ENCODE assay signal across 9 cellular contexts in the genomic region with DNA sequence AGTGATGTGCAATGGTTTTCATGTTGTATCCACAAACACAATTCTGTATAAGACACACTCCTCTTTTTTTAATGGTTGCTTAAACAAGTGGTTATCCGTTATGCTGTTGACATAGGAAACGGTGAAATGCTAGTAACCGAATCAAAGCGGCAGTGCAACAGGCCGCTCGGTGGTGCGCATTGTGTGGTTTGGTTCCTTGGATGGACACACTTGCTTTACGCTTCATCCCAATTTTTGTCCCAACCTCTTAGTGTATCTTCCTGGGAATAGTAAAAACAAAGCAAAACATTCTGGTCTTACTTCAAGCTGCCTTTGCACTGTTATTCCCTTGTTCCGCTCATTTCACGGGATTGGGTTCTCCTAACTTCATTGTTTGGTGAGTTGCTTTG. TPM values are rescaled to one million over a fixed set of nuclear protein-coding genes. Genes with fewer than 3 reads are reported as not detected.
DNase-seq lines count a peak whose midpoint lies in the region; ATAC-seq and TF ChIP-seq lines count a peak whose summit lies in the region.
"Had no signal": no experiment of that assay in that cellular context is flagged by ENCODE, and none has a peak within 500 bp of the region (broad histone marks: within the 10 kb centered on the region; RNA-seq: fewer than 3 reads in every experiment).

No MANE protein-coding gene starts in this region.

- peaks cover 0 to 23% (median 7%) of the 10 kb centered on the region in 3 donors for H3K27me3 ChIP-seq in stomach
- peaks cover 12% of the 10 kb centered on the region for H3K27me3 ChIP-seq in thyroid gland

- H3K9me3 Mint-ChIP-seq in activated CD4-positive, alpha-beta T cell treated with anti-CD3 and anti-CD28 coated beads for 36 hours (ENCODE audit: low read depth): no peaks in the 10 kb centered on the region
- H3K9me3 Mint-ChIP-seq in activated T-helper 2 cell treated with anti-CD3 and anti-CD28 coated beads, Interferon-gamma antibody, Interleukin-2, Interleukin-4, amounts not matched to agents 10 μg/mL and 5 μg/mL and 100 μg/mL, durations not matched to agents 14 hours and 24 hours and 36 hours: no peaks in the 10 kb centered on the region
- no peaks in the 10 kb centered on the region for H3K9me3 Mint-ChIP-seq in immature natural killer cell

- no peak for TF ChIP-seq POLR2A in stomach (IDR thresholded peaks at IDR 0.05)
- no peak for TF ChIP-seq POLR2A in thyroid gland (IDR thresholded peaks at IDR 0.05)

- ATAC-seq in activated CD4-positive, alpha-beta T cell treated with anti-CD3 and anti-CD28 coated beads for 36 hours: no peak
- ATAC-seq in HG03045 (IDR thresholded peaks at IDR 0.05; ENCODE audit: unreplicated experiment) (no peak), HG02571 (IDR thresholded peaks at IDR 0.05; ENCODE audit: unreplicated experiment) (no peak)

- DNase-seq in activated CD4-positive, alpha-beta T cell treated with anti-CD3 and anti-CD28 coated beads for 36 hours: no peak
- no peak for DNase-seq in activated CD4-positive, alpha-beta T cell treated with anti-CD3 and anti-CD28 coated beads, Interleukin-2, amount 50 U/mL, for 1 hour
- no peak for DNase-seq in activated T-helper 2 cell treated with anti-CD3 and anti-CD28 coated beads, Interferon-gamma antibody, Interleukin-2, Interleukin-4, amounts not matched to agents 10 μg/mL and 5 μg/mL and 100 μg/mL, durations not matched to agents 14 hours and 24 hours and 36 hours (ENCODE audit: low spot score)
- DNase-seq in immature natural killer cell (peak; percentile 23 to 37 (median 27)), stomach (no peak), thyroid gland (no peak)
- DNase-seq: DMS 273 treated with DMSO at 0.1 percent for 48 hours had no signal

- peak overlapping the region; percentile 66 for H3K27ac Mint-ChIP-seq in activated CD4-positive, alpha-beta T cell treated with anti-CD3 and anti-CD28 coated beads for 36 hours
- peak overlapping the region; percentile 98 for H3K27ac Mint-ChIP-seq in activated T-helper 2 cell treated with anti-CD3 and anti-CD28 coated beads, Interferon-gamma antibody, Interleukin-2, Interleukin-4, amounts not matched to agents 10 μg/mL and 5 μg/mL and 100 μg/mL, durations not matched to agents 14 hours and 24 hours and 36 hours
- H3K27ac Mint-ChIP-seq in immature natural killer cell: peak overlapping the region; percentile 88 to 99 (median 94)

- peaks cover 53% of the 10 kb centered on the region for H3K27me3 Mint-ChIP-seq in activated CD4-positive, alpha-beta T cell treated with anti-CD3 and anti-CD28 coated beads for 36 hours
- no peaks in the 10 kb centered on the region for H3K27me3 Mint-ChIP-seq in activated T-helper 2 cell treated with anti-CD3 and anti-CD28 coated beads, Interferon-gamma antibody, Interleukin-2, Interleukin-4, amounts not matched to agents 10 μg/mL and 5 μg/mL and 100 μg/mL, durations not matched to agents 14 hours and 24 hours and 36 hours (ENCODE audit: low read depth)
- peaks cover 7 to 14% (median 11%) of the 10 kb centered on the region in 3 donors for H3K27me3 Mint-ChIP-seq in immature natural killer cell (ENCODE audit: low read depth in 3 of 3)

- TF ChIP-seq EP300 in stomach (IDR thresholded peaks at IDR 0.05): no peak

- POLR2A ChIA-PET in activated CD4-positive, alpha-beta T cell treated with anti-CD3 and anti-CD28 coated beads for 36 hours (lab: Charles Lee): interaction anchor here (0.9 kb wide), 1 partner anchor 9 kb away, joined by 3 read pairs; no protein-coding TSS in a partner anchor

- H3K36me3 Mint-ChIP-seq in activated CD4-positive, alpha-beta T cell treated with anti-CD3 and anti-CD28 coated beads for 36 hours (ENCODE audit: low read depth): no peaks in the 10 kb centered on the region
- peaks cover 51% of the 10 kb centered on the region for H3K36me3 Mint-ChIP-seq in activated T-helper 2 cell treated with anti-CD3 and anti-CD28 coated beads, Interferon-gamma antibody, Interleukin-2, Interleukin-4, amounts not matched to agents 10 μg/mL and 5 μg/mL and 100 μg/mL, durations not matched to agents 14 hours and 24 hours and 36 hours (ENCODE audit: low read depth)
- H3K36me3 Mint-ChIP-seq in immature natural killer cell: peaks cover 11 to 32% (median 20%) of the 10 kb centered on the region in 3 donors

- TF ChIP-seq CTCF in stomach (IDR thresholded peaks at IDR 0.05) (no peak), thyroid gland (IDR thresholded peaks at IDR 0.05) (no peak)

- intact Hi-C loops in activated CD4-positive, alpha-beta T cell treated with anti-CD3 and anti-CD28 coated beads for 36 hours (cut with DNase I, micrococcal nuclease): loop anchor here in 1 of 2 experiments (5.0 kb wide), 2 partner anchors 89 to 239 kb away; a partner anchor contains a TSS
- intact Hi-C loops in activated T-helper 2 cell treated with anti-CD3 and anti-CD28 coated beads, Interferon-gamma antibody, Interleukin-2, Interleukin-4, amounts not matched to agents 10 μg/mL and 5 μg/mL and 100 μg/mL, durations not matched to agents 14 hours and 24 hours and 36 hours (cut with micrococcal nuclease): loop anchor here (10.0 kb wide), 1 partner anchor 381 kb away; a partner anchor contains a TSS
- intact Hi-C loops in stomach (cut with DNase I; ENCODE audit: low total_unique reads): no loop called here
- intact Hi-C loops in thyroid gland (cut with DNase I): no loop called here

- peak overlapping the region; percentile 64 to 86 (median 70) for H3K4me3 ChIP-seq in stomach
- H3K4me3 ChIP-seq in thyroid gland (replicated peaks in 1 of 3): peak overlapping the region in 1 of 3 donors; percentile 34

- H3K9me3 ChIP-seq in stomach: no peaks in the 10 kb centered on the region
- H3K9me3 ChIP-seq in thyroid gland: no peaks in the 10 kb centered on the region

- peak overlapping the region; percentile 87 for H3K4me3 Mint-ChIP-seq in activated CD4-positive, alpha-beta T cell treated with anti-CD3 and anti-CD28 coated beads for 36 hours
- peak overlapping the region; percentile 100 for H3K4me3 Mint-ChIP-seq in activated T-helper 2 cell treated with anti-CD3 and anti-CD28 coated beads, Interferon-gamma antibody, Interleukin-2, Interleukin-4, amounts not matched to agents 10 μg/mL and 5 μg/mL and 100 μg/mL, durations not matched to agents 14 hours and 24 hours and 36 hours (ENCODE audit: low read depth)
- peak overlapping the region; percentile 97 to 99 (median 98) for H3K4me3 Mint-ChIP-seq in immature natural killer cell

- H3K36me3 ChIP-seq in stomach: no peaks in the 10 kb centered on the region
- H3K36me3 ChIP-seq in thyroid gland: no peaks in the 10 kb centered on the region

- peaks cover 47% of the 10 kb centered on the region for H3K4me1 Mint-ChIP-seq in activated CD4-positive, alpha-beta T cell treated with anti-CD3 and anti-CD28 coated beads for 36 hours
- H3K4me1 Mint-ChIP-seq in activated T-helper 2 cell treated with anti-CD3 and anti-CD28 coated beads, Interferon-gamma antibody, Interleukin-2, Interleukin-4, amounts not matched to agents 10 μg/mL and 5 μg/mL and 100 μg/mL, durations not matched to agents 14 hours and 24 hours and 36 hours (ENCODE audit: low read depth): peaks cover 55% of the 10 kb centered on the region
- peaks cover 64 to 84% of the 10 kb centered on the region in 2 donors for H3K4me1 Mint-ChIP-seq in immature natural killer cell

- WGBS in stomach, 5 donors: 5 to 23% (median 9%) methylated on average over 10 of the region's 10 CpGs
- 17 to 22% methylated on average over 10 of the region's 10 CpGs for WGBS in thyroid gland, 2 donors

- peaks cover 20 to 74% (median 55%) of the 10 kb centered on the region in 4 donors for H3K4me1 ChIP-seq in stomach
- peaks cover 9 to 25% of the 10 kb centered on the region in 2 donors for H3K4me1 ChIP-seq in thyroid gland

- CTCF ChIA-PET in activated CD4-positive, alpha-beta T cell treated with anti-CD3 and anti-CD28 coated beads for 36 hours (lab: Charles Lee): no interaction called here

- H3K27ac ChIP-seq in stomach: peak overlapping the region; percentile 78 to 94 (median 88)
- H3K27ac ChIP-seq in thyroid gland: peak overlapping the region in 1 of 3 donors; percentile 30

RNA-seq across cellular contexts. Expression of a gene that starts 0.6 kb away (rescaled TPM):
- 1 to 10 TPM; 2.4 TPM for total RNA-seq in activated CD4-positive, alpha-beta T cell treated with anti-CD3 and anti-CD28 coated beads for 36 hours
- total RNA-seq in activated T-helper 2 cell treated with anti-CD3 and anti-CD28 coated beads, Interferon-gamma antibody, Interleukin-2, Interleukin-4, amounts not matched to agents 10 μg/mL and 5 μg/mL and 100 μg/mL, durations not matched to agents 14 hours and 24 hours and 36 hours: 53.3 and 54.1 TPM in 2 replicates
- polyA plus RNA-seq in immature natural killer cell: 100 to 1,000 TPM; 154 to 252 (median 250) TPM
- 10 to 100 TPM in 2 of 5 donors, 1 to 10 TPM in 3; 1.3 to 22.0 (median 8.3) TPM for total RNA-seq in stomach
- polyA plus RNA-seq in stomach: 10 to 100 TPM in 2 of 3 donors, 1 to 10 TPM in 1; 5.3 to 20.6 (median 12.9) TPM
- 1 to 10 TPM in 3 of 4 donors, under 1 TPM in 1; 0.56 to 5.0 (median 1.5) TPM for total RNA-seq in thyroid gland

RNA-seq across cellular contexts. Expression of a gene that starts 46.0 kb away (rescaled TPM):
- total RNA-seq in activated CD4-positive, alpha-beta T cell treated with anti-CD3 and anti-CD28 coated beads for 36 hours: not detected
- 0.07 and 0.25 TPM in 2 replicates for total RNA-seq in activated T-helper 2 cell treated with anti-CD3 and anti-CD28 coated beads, Interferon-gamma antibody, Interleukin-2, Interleukin-4, amounts not matched to agents 10 μg/mL and 5 μg/mL and 100 μg/mL, durations not matched to agents 14 hours and 24 hours and 36 hours
- polyA plus RNA-seq in immature natural killer cell (100 to 1,000 TPM in 2 of 3 donors, 10 to 100 TPM in 1; 78.2 to 233 (median 133) TPM), stomach (not detected)
- total RNA-seq in stomach (10 to 100 TPM in 1 of 5 donors, under 1 TPM in 1, not detected in 3; 0.37 to 33.0 TPM), thyroid gland (1 to 10 TPM in 2 of 4 donors, under 1 TPM in 2; 0.54 to 1.2 (median 0.93) TPM)

Comparison
In these comparisons a context has a peak if more than half of its experiments do, and no peak if none do; other contexts are left out.
1. DNase-seq: peak in immature natural killer cell (3 of 3); none in activated CD4-positive, alpha-beta T cell treated with anti-CD3 and anti-CD28 coated beads for 36 hours (single experiment), activated CD4-positive, alpha-beta T cell treated with anti-CD3 and anti-CD28 coated beads, Interleukin-2, amount 50 U/mL, for 1 hour (single experiment), activated T-helper 2 cell treated with anti-CD3 and anti-CD28 coated beads, Interferon-gamma antibody, Interleukin-2, Interleukin-4, amounts not matched to agents 10 μg/mL and 5 μg/mL and 100 μg/mL, durations not matched to agents 14 hours and 24 hours and 36 hours (single experiment), stomach (single experiment) and thyroid gland (0 of 2).
2. Peak in every context shown above with its lines, with median percentiles within 50 percentile points of each other: H3K27ac Mint-ChIP-seq and H3K4me3 Mint-ChIP-seq.